20 cellular contexts compared by ENCODE assay signal in genomic region chr5:175815126-175815913, GRCh38. TPM values are rescaled to one million over a fixed set of nuclear protein-coding genes. Genes with fewer than 3 reads are reported as not detected.
"Had no signal": no experiment of that assay in that cellular context is flagged by ENCODE, and none has a peak within 500 bp of the region (broad histone marks: within the 10 kb centered on the region; RNA-seq: fewer than 3 reads in every experiment).

No MANE protein-coding gene starts in this region.

- H3K36me3 Mint-ChIP-seq: activated naive CD4-positive, alpha-beta T cell treated with anti-CD3 and anti-CD28 coated beads, Interleukin-2, amount 50 U/mL, for 72 hours had no signal

- H3K27me3 Mint-ChIP-seq: activated CD4-positive, alpha-beta T cell treated with anti-CD3 and anti-CD28 coated beads, Interleukin-2, amount 10 ng/mL, durations not matched to agents 24 days and 14 days had no signal

- H3K4me3 ChIP-seq: body of pancreas, right atrium auricular region had no signal

- H3K4me3 Mint-ChIP-seq: activated CD4-positive, alpha-beta T cell treated with anti-CD3 and anti-CD28 coated beads, Interleukin-2, amount 10 ng/mL, durations not matched to agents 24 days and 14 days; activated CD8-positive, alpha-beta T cell treated with anti-CD3 and anti-CD28 coated beads, Interleukin-2, amount 10 ng/mL, durations not matched to agents 7 days and 5 days; activated T-cell treated with anti-CD3 and anti-CD28 coated beads, Interleukin-2, amount 50 U/mL, for 72 hours; central memory CD8-positive, alpha-beta T cell; nephron had no signal

- ATAC-seq: activated CD8-positive, alpha-beta T cell treated with anti-CD3 and anti-CD28 coated beads, Interleukin-2, amount 10 ng/mL, durations not matched to agents 7 days and 5 days; activated naive CD4-positive, alpha-beta T cell treated with anti-CD3 and anti-CD28 coated beads, Interleukin-2, amount 50 U/mL, for 72 hours; activated T-cell treated with anti-CD3 and anti-CD28 coated beads, Interleukin-2, amount 50 U/mL, for 72 hours; body of pancreas had no signal

- H3K9me3 ChIP-seq: body of pancreas, right atrium auricular region had no signal

- DNase-seq: activated CD4-positive, alpha-beta T cell treated with anti-CD3 and anti-CD28 coated beads, Interleukin-2, amount 10 ng/mL, durations not matched to agents 24 days and 14 days; activated CD4-positive, CD25-positive, alpha-beta regulatory T cell; activated CD8-positive, alpha-beta memory T cell treated with anti-CD3 and anti-CD28 coated beads, Interleukin-2, amount 50 U/mL, for 48 hours; activated CD8-positive, alpha-beta T cell treated with anti-CD3 and anti-CD28 coated beads, Interleukin-2, amount 10 ng/mL, durations not matched to agents 7 days and 5 days; activated gamma-delta T cell; activated T-cell treated with anti-CD3 and anti-CD28 coated beads, Interleukin-2, amount 50 U/mL, for 72 hours; cortex of kidney; effector CD4-positive, alpha-beta T cell; foreskin melanocyte; kidney glomerular epithelial cell; mesendoderm; stimulated activated CD4-positive, alpha-beta T cell treated with anti-CD3 and anti-CD28 coated beads, Interleukin-1b, Interleukin-23, amount 100 ng/mL, for 48 hours had no signal

- H3K4me1 ChIP-seq: body of pancreas, right atrium auricular region had no signal

- H3K27ac ChIP-seq: body of pancreas, right atrium auricular region had no signal

- H3K36me3 ChIP-seq: right atrium auricular region had no signal

- H3K27me3 ChIP-seq: body of pancreas, right atrium auricular region had no signal

- H3K9me3 Mint-ChIP-seq: activated CD4-positive, alpha-beta T cell treated with anti-CD3 and anti-CD28 coated beads, Interleukin-2, amount 10 ng/mL, durations not matched to agents 24 days and 14 days; activated naive CD4-positive, alpha-beta T cell treated with anti-CD3 and anti-CD28 coated beads, Interleukin-2, amount 50 U/mL, for 72 hours; activated T-cell treated with anti-CD3 and anti-CD28 coated beads, Interleukin-2, amount 50 U/mL, for 72 hours; central memory CD8-positive, alpha-beta T cell; nephron had no signal

- H3K4me1 Mint-ChIP-seq: activated CD4-positive, alpha-beta T cell treated with anti-CD3 and anti-CD28 coated beads, Interleukin-2, amount 10 ng/mL, durations not matched to agents 24 days and 14 days; central memory CD8-positive, alpha-beta T cell; nephron had no signal

- H3K27ac Mint-ChIP-seq: activated CD4-positive, alpha-beta T cell treated with anti-CD3 and anti-CD28 coated beads, Interleukin-2, amount 10 ng/mL, durations not matched to agents 24 days and 14 days; activated CD8-positive, alpha-beta T cell treated with anti-CD3 and anti-CD28 coated beads, Interleukin-2, amount 10 ng/mL, durations not matched to agents 7 days and 5 days; activated T-cell treated with anti-CD3 and anti-CD28 coated beads, Interleukin-2, amount 50 U/mL, for 72 hours; nephron; progenitor cell of endocrine pancreas had no signal

RNA-seq across cellular contexts. Expression of gene CPLX2, which starts 56.1 kb away (rescaled TPM):
- total RNA-seq: activated CD4-positive, alpha-beta T cell treated with anti-CD3 and anti-CD28 coated beads, Interleukin-2, amount 10 ng/mL, durations not matched to agents 24 days and 14 days; activated CD8-positive, alpha-beta T cell treated with anti-CD3 and anti-CD28 coated beads, Interleukin-2, amount 10 ng/mL, durations not matched to agents 7 days and 5 days; activated naive CD4-positive, alpha-beta T cell treated with anti-CD3 and anti-CD28 coated beads, Interleukin-2, amount 50 U/mL, for 72 hours; activated T-cell treated with anti-CD3 and anti-CD28 coated beads, Interleukin-2, amount 50 U/mL, for 72 hours; liver; right atrium auricular region; T-helper 2 cell treated with Interferon-gamma antibody and Interleukin-4, amounts not matched to agents 100 ng/mL and 5 ng/mL, for 36 hours had no signal
